In genomic region chr15:97248376-97248775, GRCh38 we compare ENCODE assay signal across 6 cellular contexts.
"Had no signal": no experiment of that assay in that cellular context is flagged by ENCODE, and none has a peak within 500 bp of the region (broad histone marks: within the 10 kb centered on the region; RNA-seq: fewer than 3 reads in every experiment).

No MANE protein-coding gene starts in this region.

- H3K36me3 ChIP-seq: HAP-1 had no signal

- H3K4me1 ChIP-seq: HAP-1 had no signal

- H3K4me3 ChIP-seq: GM23248, HAP-1 had no signal

- H3K9me3 ChIP-seq: HAP-1 had no signal

- H3K27ac ChIP-seq: GM23248, HL-60 had no signal

- H2AFZ ChIP-seq: GM23248 had no signal

- DNase-seq: GM23248, GOT3, H7, KBM-7 had no signal
